Comparison of ENCODE assay signal across 24 cellular contexts in the genomic region with DNA sequence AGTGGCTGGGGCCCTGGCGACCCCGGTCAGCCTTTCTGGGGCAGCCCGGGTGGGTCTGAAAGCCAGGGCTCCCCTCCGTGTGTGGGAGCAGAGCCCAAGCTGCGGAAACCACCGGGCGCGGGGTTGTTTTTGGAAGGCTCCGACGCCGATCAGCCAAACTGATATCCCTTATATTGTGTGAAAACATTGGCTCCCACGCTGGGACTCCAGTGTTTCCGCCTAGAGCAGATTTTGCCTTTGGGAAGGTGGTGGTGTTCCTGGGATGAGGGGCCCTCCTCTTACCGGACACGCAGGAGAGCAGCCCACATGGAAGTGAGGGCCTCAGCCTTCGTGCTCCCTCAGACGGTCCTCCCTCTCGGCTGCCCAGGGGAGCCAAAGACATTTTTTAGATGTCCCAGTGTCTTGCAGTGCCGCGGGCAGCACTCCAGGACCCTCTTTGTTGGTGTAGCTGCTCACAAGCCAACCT. TPM values are rescaled to one million over a fixed set of nuclear protein-coding genes. Genes with fewer than 3 reads are reported as not detected.
DNase-seq lines count a peak whose midpoint lies in the region; ATAC-seq and TF ChIP-seq lines count a peak whose summit lies in the region.
"Had no signal": no experiment of that assay in that cellular context is flagged by ENCODE, and none has a peak within 500 bp of the region (broad histone marks: within the 10 kb centered on the region; RNA-seq: fewer than 3 reads in every experiment).

No MANE protein-coding gene starts in this region.

- 50% methylated on average over 20 of the region's 20 CpGs for WGBS in right cardiac atrium
- WGBS in urinary bladder: 86% methylated on average over 20 of the region's 20 CpGs

- no peaks in the 10 kb centered on the region for H3K27me3 ChIP-seq in right cardiac atrium (ENCODE audit: control insufficient read depth, insufficient read depth)
- H3K27me3 ChIP-seq: brain microvascular endothelial cell, pancreas had no signal

- H3K4me3 Mint-ChIP-seq in T-helper 17 cell: no peak overlapping the region
- H3K4me3 Mint-ChIP-seq: activated naive CD4-positive, alpha-beta T cell treated with anti-CD3 and anti-CD28 coated beads, Interleukin-2, amount 50 U/mL, for 24 hours; naive B cell; T-cell; type B pancreatic cell had no signal

- intact Hi-C loops in right cardiac atrium (cut with DNase I) (no loop called here), sciatic nerve (cut with DNase I) (no loop called here)

- peak overlapping the region; percentile 77 to 93 for H3K27ac ChIP-seq in coronary artery
- H3K27ac ChIP-seq in right cardiac atrium (ENCODE audit: low read length): peak overlapping the region; percentile 98
- H3K27ac ChIP-seq in urinary bladder (ENCODE audit: low read depth): peak overlapping the region; percentile 46
- H3K27ac ChIP-seq: brain microvascular endothelial cell had no signal

- H3K27me3 Mint-ChIP-seq in T-helper 17 cell: peaks cover 38% of the 10 kb centered on the region
- H3K27me3 Mint-ChIP-seq: activated naive CD4-positive, alpha-beta T cell treated with anti-CD3 and anti-CD28 coated beads, Interleukin-2, amount 50 U/mL, for 24 hours; naive B cell had no signal

- ATAC-seq in right cardiac atrium: peak; percentile 60 to 78
- peak; percentile 9 for ATAC-seq in sciatic nerve
- no peak for ATAC-seq in T-helper 17 cell
- ATAC-seq: T-cell had no signal

- peak overlapping the region; percentile 54 for H3K4me3 ChIP-seq in coronary artery
- no peak overlapping the region for H3K4me3 ChIP-seq in right cardiac atrium (ENCODE audit: low read length)
- H3K4me3 ChIP-seq in urinary bladder (ENCODE audit: low read depth, low read length): no peak overlapping the region
- H3K4me3 ChIP-seq: pancreas had no signal

- H3K4me1 Mint-ChIP-seq in T-helper 17 cell: peaks cover 5% of the 10 kb centered on the region
- H3K4me1 Mint-ChIP-seq: activated naive CD4-positive, alpha-beta T cell treated with anti-CD3 and anti-CD28 coated beads, Interleukin-2, amount 50 U/mL, for 24 hours; naive B cell; T-cell had no signal

- no peaks in the 10 kb centered on the region for H3K36me3 ChIP-seq in urinary bladder (ENCODE audit: insufficient read depth)
- H3K36me3 ChIP-seq: brain microvascular endothelial cell, pancreas had no signal

- TF ChIP-seq CTCF in coronary artery (IDR thresholded peaks at IDR 0.05): no peak

- DNase-seq in coronary artery (ENCODE audit: low spot score) (no peak), right cardiac atrium (peak; percentile 60 to 87 (median 84)), sciatic nerve (ENCODE audit: low spot score) (peak; percentile 61), germinal center (ENCODE audit: low spot score) (no peak), T-helper 17 cell (no peak), NCI-H2081 treated with DMSO at 0.1 percent for 48 hours (lab: John Stamatoyannopoulos, UW) (no peak)
- DNase-seq: activated CD4-positive, alpha-beta T cell treated with anti-CD3 and anti-CD28 coated beads, Interleukin-2, amount 50 U/mL, for 4 hours; activated T-cell treated with anti-CD3 and anti-CD28 coated beads, Interleukin-2, amount 50 U/mL, for 1 hour; AML-193; brain microvascular endothelial cell; dermis blood vessel endothelial cell; glutamatergic neuron; GOT3; MM.1S; naive B cell; NCI-H187; NCI-H510A; SHP77 treated with DMSO at 0.1 percent for 48 hours; stimulated activated CD4-positive, alpha-beta T cell treated with anti-CD3 and anti-CD28 coated beads, Interleukin-12 subunit alpha, Interleukin-12 subunit beta, amount 100 ng/mL, for 4 hours; T-cell had no signal

- H3K27ac Mint-ChIP-seq in T-helper 17 cell: no peak overlapping the region
- H3K27ac Mint-ChIP-seq: activated naive CD4-positive, alpha-beta T cell treated with anti-CD3 and anti-CD28 coated beads, Interleukin-2, amount 50 U/mL, for 24 hours; T-cell; type B pancreatic cell had no signal

- H3K9me3 ChIP-seq in right cardiac atrium (ENCODE audit: control insufficient read depth, low read length) (no peaks in the 10 kb centered on the region), T-helper 17 cell (ENCODE audit: control insufficient read depth, low read length, poor library complexity, severe bottlenecking) (no peaks in the 10 kb centered on the region)
- H3K9me3 ChIP-seq: pancreas had no signal

- no peaks in the 10 kb centered on the region for H3K36me3 Mint-ChIP-seq in T-helper 17 cell (ENCODE audit: low read depth)
- H3K36me3 Mint-ChIP-seq: activated naive CD4-positive, alpha-beta T cell treated with anti-CD3 and anti-CD28 coated beads, Interleukin-2, amount 50 U/mL, for 24 hours; naive B cell; T-cell; type B pancreatic cell had no signal

- peaks cover 7% of the 10 kb centered on the region for H3K4me1 ChIP-seq in right cardiac atrium (ENCODE audit: control insufficient read depth, insufficient read depth, low read length)
- no peaks in the 10 kb centered on the region for H3K4me1 ChIP-seq in urinary bladder (ENCODE audit: insufficient read depth)
- H3K4me1 ChIP-seq: pancreas had no signal

RNA-seq across cellular contexts. Expression of a gene that starts 54.3 kb away (rescaled TPM):
- total RNA-seq in right cardiac atrium (1 to 10 TPM; 3.3 to 7.4 (median 5.6) TPM), sciatic nerve (5.6 TPM), urinary bladder (5.8 TPM), T-helper 17 cell (not detected)
- polyA plus RNA-seq in right cardiac atrium (17.4 TPM), urinary bladder (8.0 TPM)
- total RNA-seq: T-cell had no signal

Comparison
In these comparisons a context has a peak if more than half of its experiments do, and no peak if none do; other contexts are left out.
1. DNase-seq: peak in right cardiac atrium (3 of 3) and sciatic nerve (single experiment); none in coronary artery (single experiment), germinal center (single experiment), T-helper 17 cell (0 of 3) and NCI-H2081 treated with DMSO at 0.1 percent for 48 hours (single experiment).
2. H3K27ac ChIP-seq: peak in every context shown above with its lines; median percentile 98 in right cardiac atrium; 85 in coronary artery; 46 in urinary bladder.